In the genomic region with DNA sequence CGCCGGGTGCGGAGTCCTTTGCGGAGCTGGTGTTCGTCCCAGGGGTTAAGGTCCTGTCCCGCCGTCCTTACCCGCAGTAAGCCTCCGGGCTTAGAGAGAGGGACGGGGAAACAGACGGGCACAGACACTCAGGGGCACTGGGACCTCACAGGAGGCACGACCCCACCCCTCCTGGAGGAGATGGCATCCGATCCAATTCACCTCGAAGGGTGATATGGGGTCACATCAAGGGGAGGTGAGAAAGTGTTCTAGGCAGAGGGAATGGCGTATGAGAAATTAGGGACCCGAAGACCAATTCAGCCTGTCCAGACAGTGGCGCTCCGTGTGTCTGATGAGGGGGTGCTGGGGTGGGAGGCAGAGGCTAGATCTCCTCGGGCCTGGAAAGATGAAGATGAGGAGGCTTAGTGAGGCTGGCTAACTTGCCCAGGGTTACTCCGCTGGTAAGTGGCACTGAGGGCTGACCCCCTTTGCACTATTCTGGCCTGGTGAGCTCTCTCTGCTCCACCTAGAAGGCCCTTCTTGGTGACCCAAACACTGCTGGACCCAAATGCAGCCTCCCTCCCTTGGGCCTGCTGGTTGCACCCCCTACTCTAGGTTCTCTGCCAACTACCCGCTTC, we compare ENCODE assay signal across 1 cellular context.
TF ChIP-seq lines count a peak whose summit lies in the region.

No MANE protein-coding gene starts in this region.

TF ChIP-seq in WTC11, 78 proteins besides CTCF, POLR2A, EP300 and RAD21 (continued from another document):
- TF ChIP-seq, protein P1, sequence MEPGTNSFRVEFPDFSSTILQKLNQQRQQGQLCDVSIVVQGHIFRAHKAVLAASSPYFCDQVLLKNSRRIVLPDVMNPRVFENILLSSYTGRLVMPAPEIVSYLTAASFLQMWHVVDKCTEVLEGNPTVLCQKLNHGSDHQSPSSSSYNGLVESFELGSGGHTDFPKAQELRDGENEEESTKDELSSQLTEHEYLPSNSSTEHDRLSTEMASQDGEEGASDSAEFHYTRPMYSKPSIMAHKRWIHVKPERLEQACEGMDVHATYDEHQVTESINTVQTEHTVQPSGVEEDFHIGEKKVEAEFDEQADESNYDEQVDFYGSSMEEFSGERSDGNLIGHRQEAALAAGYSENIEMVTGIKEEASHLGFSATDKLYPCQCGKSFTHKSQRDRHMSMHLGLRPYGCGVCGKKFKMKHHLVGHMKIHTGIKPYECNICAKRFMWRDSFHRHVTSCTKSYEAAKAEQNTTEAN (CRISPR knock-in tag; IDR thresholded peaks at IDR 0.05), result no peak
- TF ChIP-seq, protein P2, sequence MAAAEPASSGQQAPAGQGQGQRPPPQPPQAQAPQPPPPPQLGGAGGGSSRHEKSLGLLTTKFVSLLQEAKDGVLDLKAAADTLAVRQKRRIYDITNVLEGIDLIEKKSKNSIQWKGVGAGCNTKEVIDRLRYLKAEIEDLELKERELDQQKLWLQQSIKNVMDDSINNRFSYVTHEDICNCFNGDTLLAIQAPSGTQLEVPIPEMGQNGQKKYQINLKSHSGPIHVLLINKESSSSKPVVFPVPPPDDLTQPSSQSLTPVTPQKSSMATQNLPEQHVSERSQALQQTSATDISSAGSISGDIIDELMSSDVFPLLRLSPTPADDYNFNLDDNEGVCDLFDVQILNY (CRISPR knock-in tag; IDR thresholded peaks at IDR 0.05), result no peak
- TF ChIP-seq NR3C1 (CRISPR knock-in tag; conservative IDR thresholded peaks at IDR 0.05; ENCODE audit: low read depth) (no peak), ELF4 (CRISPR knock-in tag; IDR thresholded peaks at IDR 0.05; ENCODE audit: low read depth) (no peak; the same call in 1 of the 2 replicates), ZNF263 (CRISPR knock-in tag; IDR thresholded peaks at IDR 0.05; ENCODE audit: low read depth) (no peak)
- TF ChIP-seq, protein P3, sequence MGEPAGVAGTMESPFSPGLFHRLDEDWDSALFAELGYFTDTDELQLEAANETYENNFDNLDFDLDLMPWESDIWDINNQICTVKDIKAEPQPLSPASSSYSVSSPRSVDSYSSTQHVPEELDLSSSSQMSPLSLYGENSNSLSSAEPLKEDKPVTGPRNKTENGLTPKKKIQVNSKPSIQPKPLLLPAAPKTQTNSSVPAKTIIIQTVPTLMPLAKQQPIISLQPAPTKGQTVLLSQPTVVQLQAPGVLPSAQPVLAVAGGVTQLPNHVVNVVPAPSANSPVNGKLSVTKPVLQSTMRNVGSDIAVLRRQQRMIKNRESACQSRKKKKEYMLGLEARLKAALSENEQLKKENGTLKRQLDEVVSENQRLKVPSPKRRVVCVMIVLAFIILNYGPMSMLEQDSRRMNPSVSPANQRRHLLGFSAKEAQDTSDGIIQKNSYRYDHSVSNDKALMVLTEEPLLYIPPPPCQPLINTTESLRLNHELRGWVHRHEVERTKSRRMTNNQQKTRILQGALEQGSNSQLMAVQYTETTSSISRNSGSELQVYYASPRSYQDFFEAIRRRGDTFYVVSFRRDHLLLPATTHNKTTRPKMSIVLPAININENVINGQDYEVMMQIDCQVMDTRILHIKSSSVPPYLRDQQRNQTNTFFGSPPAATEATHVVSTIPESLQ (CRISPR knock-in tag; IDR thresholded peaks at IDR 0.05), result no peak
- TF ChIP-seq, protein P4, sequence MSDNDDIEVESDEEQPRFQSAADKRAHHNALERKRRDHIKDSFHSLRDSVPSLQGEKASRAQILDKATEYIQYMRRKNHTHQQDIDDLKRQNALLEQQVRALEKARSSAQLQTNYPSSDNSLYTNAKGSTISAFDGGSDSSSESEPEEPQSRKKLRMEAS (CRISPR knock-in tag; IDR thresholded peaks at IDR 0.05), result no peak
